1 cellular context compared by ENCODE assay signal in genomic region chr12:121536929-121537813, GRCh38.
A peak's percentile ranks its signal among the peaks of the same experiment; 100 is the strongest.
TF ChIP-seq lines count a peak whose summit lies in the region.

No MANE protein-coding gene starts in this region.

TF ChIP-seq in GM12878, 131 proteins besides CTCF, POLR2A, EP300 and RAD21 (continued from another document and continues in another):
- peak; percentile 79 for TF ChIP-seq ZNF687 (IDR thresholded peaks at IDR 0.05)
- no peak for TF ChIP-seq MYB (IDR thresholded peaks at IDR 0.05; ENCODE audit: borderline replicate concordance, low read depth, low read length)
- TF ChIP-seq RFX5 (IDR thresholded peaks at IDR 0.05; ENCODE audit: low read depth, low read length) = no peak
- TF ChIP-seq STAT3 (IDR thresholded peaks at IDR 0.05; ENCODE audit: low read depth, low read length) = no peak
- no peak for TF ChIP-seq CHD4 (IDR thresholded peaks at IDR 0.05)
- TF ChIP-seq ZZZ3 (IDR thresholded peaks at IDR 0.05; ENCODE audit: control insufficient read depth, insufficient read length, low read depth) = no peak
- no peak for TF ChIP-seq RCOR1 (conservative IDR thresholded peaks at IDR 0.05; ENCODE audit: low read depth, low read length)
- TF ChIP-seq CBFB (IDR thresholded peaks at IDR 0.05; ENCODE audit: low read depth) = no peak
- TF ChIP-seq SRF (IDR thresholded peaks at IDR 0.05; ENCODE audit: low read depth in 2 of 2, low read length in 2 of 2) = no peak
- TF ChIP-seq BMI1 (IDR thresholded peaks at IDR 0.05; ENCODE audit: borderline replicate concordance) = no peak
- no peak for TF ChIP-seq FOXK2 (IDR thresholded peaks at IDR 0.05)
- TF ChIP-seq RELA (IDR thresholded peaks at IDR 0.05; ENCODE audit: borderline replicate concordance, partially characterized antibody) = peak; percentile 19
- no peak for TF ChIP-seq HDAC6 (IDR thresholded peaks at IDR 0.05; ENCODE audit: unreplicated experiment)
- TF ChIP-seq CREM (IDR thresholded peaks at IDR 0.05; ENCODE audit: low read depth) = no peak
- TF ChIP-seq, protein P1, sequence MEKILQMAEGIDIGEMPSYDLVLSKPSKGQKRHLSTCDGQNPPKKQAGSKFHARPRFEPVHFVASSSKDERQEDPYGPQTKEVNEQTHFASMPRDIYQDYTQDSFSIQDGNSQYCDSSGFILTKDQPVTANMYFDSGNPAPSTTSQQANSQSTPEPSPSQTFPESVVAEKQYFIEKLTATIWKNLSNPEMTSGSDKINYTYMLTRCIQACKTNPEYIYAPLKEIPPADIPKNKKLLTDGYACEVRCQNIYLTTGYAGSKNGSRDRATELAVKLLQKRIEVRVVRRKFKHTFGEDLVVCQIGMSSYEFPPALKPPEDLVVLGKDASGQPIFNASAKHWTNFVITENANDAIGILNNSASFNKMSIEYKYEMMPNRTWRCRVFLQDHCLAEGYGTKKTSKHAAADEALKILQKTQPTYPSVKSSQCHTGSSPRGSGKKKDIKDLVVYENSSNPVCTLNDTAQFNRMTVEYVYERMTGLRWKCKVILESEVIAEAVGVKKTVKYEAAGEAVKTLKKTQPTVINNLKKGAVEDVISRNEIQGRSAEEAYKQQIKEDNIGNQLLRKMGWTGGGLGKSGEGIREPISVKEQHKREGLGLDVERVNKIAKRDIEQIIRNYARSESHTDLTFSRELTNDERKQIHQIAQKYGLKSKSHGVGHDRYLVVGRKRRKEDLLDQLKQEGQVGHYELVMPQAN (conservative IDR thresholded peaks at IDR 0.05) = peak; percentile 63
- no peak for TF ChIP-seq KDM1A (IDR thresholded peaks at IDR 0.05; ENCODE audit: borderline replicate concordance)
- no peak; the same call in 1 of the 2 replicates for TF ChIP-seq SMARCA5 (IDR thresholded peaks at IDR 0.05)
- TF ChIP-seq, protein P2, sequence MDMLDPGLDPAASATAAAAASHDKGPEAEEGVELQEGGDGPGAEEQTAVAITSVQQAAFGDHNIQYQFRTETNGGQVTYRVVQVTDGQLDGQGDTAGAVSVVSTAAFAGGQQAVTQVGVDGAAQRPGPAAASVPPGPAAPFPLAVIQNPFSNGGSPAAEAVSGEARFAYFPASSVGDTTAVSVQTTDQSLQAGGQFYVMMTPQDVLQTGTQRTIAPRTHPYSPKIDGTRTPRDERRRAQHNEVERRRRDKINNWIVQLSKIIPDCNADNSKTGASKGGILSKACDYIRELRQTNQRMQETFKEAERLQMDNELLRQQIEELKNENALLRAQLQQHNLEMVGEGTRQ (IDR thresholded peaks at IDR 0.05; ENCODE audit: borderline replicate concordance, low read depth, low read length) = peak; percentile 72
- no peak for TF ChIP-seq MTA2 (IDR thresholded peaks at IDR 0.05; ENCODE audit: low read depth)
- TF ChIP-seq, protein P3, sequence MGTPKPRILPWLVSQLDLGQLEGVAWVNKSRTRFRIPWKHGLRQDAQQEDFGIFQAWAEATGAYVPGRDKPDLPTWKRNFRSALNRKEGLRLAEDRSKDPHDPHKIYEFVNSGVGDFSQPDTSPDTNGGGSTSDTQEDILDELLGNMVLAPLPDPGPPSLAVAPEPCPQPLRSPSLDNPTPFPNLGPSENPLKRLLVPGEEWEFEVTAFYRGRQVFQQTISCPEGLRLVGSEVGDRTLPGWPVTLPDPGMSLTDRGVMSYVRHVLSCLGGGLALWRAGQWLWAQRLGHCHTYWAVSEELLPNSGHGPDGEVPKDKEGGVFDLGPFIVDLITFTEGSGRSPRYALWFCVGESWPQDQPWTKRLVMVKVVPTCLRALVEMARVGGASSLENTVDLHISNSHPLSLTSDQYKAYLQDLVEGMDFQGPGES (IDR thresholded peaks at IDR 0.05) = no peak
- TF ChIP-seq NR2F1 (conservative IDR thresholded peaks at IDR 0.05) = peak; percentile 96
- TF ChIP-seq, protein P4, sequence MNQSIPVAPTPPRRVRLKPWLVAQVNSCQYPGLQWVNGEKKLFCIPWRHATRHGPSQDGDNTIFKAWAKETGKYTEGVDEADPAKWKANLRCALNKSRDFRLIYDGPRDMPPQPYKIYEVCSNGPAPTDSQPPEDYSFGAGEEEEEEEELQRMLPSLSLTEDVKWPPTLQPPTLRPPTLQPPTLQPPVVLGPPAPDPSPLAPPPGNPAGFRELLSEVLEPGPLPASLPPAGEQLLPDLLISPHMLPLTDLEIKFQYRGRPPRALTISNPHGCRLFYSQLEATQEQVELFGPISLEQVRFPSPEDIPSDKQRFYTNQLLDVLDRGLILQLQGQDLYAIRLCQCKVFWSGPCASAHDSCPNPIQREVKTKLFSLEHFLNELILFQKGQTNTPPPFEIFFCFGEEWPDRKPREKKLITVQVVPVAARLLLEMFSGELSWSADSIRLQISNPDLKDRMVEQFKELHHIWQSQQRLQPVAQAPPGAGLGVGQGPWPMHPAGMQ (IDR thresholded peaks at IDR 0.05; ENCODE audit: borderline replicate concordance) = no peak
- TF ChIP-seq IKZF2 (IDR thresholded peaks at IDR 0.05) = peak; percentile 64 to 68; a peak in 3 of 4 replicates
- TF ChIP-seq SPI1 (IDR thresholded peaks at IDR 0.05; ENCODE audit: borderline replicate concordance, insufficient read depth, low read depth, low read length) = peak; percentile 46; the same call in 1 of the 2 replicates
- TF ChIP-seq, protein P5, sequence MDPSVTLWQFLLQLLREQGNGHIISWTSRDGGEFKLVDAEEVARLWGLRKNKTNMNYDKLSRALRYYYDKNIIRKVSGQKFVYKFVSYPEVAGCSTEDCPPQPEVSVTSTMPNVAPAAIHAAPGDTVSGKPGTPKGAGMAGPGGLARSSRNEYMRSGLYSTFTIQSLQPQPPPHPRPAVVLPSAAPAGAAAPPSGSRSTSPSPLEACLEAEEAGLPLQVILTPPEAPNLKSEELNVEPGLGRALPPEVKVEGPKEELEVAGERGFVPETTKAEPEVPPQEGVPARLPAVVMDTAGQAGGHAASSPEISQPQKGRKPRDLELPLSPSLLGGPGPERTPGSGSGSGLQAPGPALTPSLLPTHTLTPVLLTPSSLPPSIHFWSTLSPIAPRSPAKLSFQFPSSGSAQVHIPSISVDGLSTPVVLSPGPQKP (IDR thresholded peaks at IDR 0.05; ENCODE audit: low read depth, low read length) = no peak
- 0 out of 2 replicates have a peak, but pooled peaks have one; percentile 9 for TF ChIP-seq CREB1 (IDR thresholded peaks at IDR 0.05; ENCODE audit: low read depth)
- 0 out of 2 replicates have a peak, but pooled peaks have one; percentile 18 for TF ChIP-seq SMAD5 (IDR thresholded peaks at IDR 0.05; ENCODE audit: low read depth)
- TF ChIP-seq FOXM1 (IDR thresholded peaks at IDR 0.05; ENCODE audit: low read depth, low read length) = no peak
- no peak; the same call in 1 of the 2 replicates for TF ChIP-seq NFIC (IDR thresholded peaks at IDR 0.05; ENCODE audit: low read depth, low read length)
- peak; percentile 72; the same call in 1 of the 2 replicates for TF ChIP-seq TBL1XR1 (IDR thresholded peaks at IDR 0.05; ENCODE audit: low read depth, low read length)
- TF ChIP-seq SP1 (IDR thresholded peaks at IDR 0.05; ENCODE audit: low read depth, low read length) = no peak
- TF ChIP-seq POU2F2 (IDR thresholded peaks at IDR 0.05; ENCODE audit: borderline replicate concordance, low read depth, low read length) = 0 out of 3 replicates have a peak, but pooled peaks have one; percentile 32
- TF ChIP-seq ATF2 (IDR thresholded peaks at IDR 0.05; ENCODE audit: low read length) = no peak
- TF ChIP-seq PAX5 (IDR thresholded peaks at IDR 0.05; ENCODE audit: borderline replicate concordance, low read depth, low read length) = peak; percentile 96
- TF ChIP-seq, protein P6, sequence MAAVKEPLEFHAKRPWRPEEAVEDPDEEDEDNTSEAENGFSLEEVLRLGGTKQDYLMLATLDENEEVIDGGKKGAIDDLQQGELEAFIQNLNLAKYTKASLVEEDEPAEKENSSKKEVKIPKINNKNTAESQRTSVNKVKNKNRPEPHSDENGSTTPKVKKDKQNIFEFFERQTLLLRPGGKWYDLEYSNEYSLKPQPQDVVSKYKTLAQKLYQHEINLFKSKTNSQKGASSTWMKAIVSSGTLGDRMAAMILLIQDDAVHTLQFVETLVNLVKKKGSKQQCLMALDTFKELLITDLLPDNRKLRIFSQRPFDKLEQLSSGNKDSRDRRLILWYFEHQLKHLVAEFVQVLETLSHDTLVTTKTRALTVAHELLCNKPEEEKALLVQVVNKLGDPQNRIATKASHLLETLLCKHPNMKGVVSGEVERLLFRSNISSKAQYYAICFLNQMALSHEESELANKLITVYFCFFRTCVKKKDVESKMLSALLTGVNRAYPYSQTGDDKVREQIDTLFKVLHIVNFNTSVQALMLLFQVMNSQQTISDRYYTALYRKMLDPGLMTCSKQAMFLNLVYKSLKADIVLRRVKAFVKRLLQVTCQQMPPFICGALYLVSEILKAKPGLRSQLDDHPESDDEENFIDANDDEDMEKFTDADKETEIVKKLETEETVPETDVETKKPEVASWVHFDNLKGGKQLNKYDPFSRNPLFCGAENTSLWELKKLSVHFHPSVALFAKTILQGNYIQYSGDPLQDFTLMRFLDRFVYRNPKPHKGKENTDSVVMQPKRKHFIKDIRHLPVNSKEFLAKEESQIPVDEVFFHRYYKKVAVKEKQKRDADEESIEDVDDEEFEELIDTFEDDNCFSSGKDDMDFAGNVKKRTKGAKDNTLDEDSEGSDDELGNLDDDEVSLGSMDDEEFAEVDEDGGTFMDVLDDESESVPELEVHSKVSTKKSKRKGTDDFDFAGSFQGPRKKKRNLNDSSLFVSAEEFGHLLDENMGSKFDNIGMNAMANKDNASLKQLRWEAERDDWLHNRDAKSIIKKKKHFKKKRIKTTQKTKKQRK (IDR thresholded peaks at IDR 0.05; ENCODE audit: low read depth, low read length) = no peak
- peak; percentile 87 for TF ChIP-seq USF1 (IDR thresholded peaks at IDR 0.05; ENCODE audit: borderline replicate concordance, extremely low read length, insufficient read depth, low read depth, low read length)
- TF ChIP-seq BCLAF1 (IDR thresholded peaks at IDR 0.05) = no peak
